In genomic region chr3:69451594-69451993, GRCh38 we compare ENCODE assay signal across 16 cellular contexts.
DNase-seq lines count a peak whose midpoint lies in the region; ATAC-seq and TF ChIP-seq lines count a peak whose summit lies in the region.
"Had no signal": no experiment of that assay in that cellular context is flagged by ENCODE, and none has a peak within 500 bp of the region (broad histone marks: within the 10 kb centered on the region; RNA-seq: fewer than 3 reads in every experiment).

No MANE protein-coding gene starts in this region.

- H3F3A ChIP-seq in smooth muscle cell (ENCODE audit: low read depth) = no peaks in the 10 kb centered on the region

- H3K4me3 ChIP-seq in right cardiac atrium (ENCODE audit: low read length) = no peak overlapping the region
- H3K4me3 ChIP-seq in fibroblast of pulmonary artery (replicated peaks; ENCODE audit: low read depth, low read length) = no peak overlapping the region
- no peak overlapping the region for H3K4me3 ChIP-seq in smooth muscle cell
- H3K4me3 ChIP-seq: vagina had no signal

- no peak overlapping the region for H3K27ac ChIP-seq in right cardiac atrium (ENCODE audit: low read length)
- peak overlapping the region; percentile 55 for H3K27ac ChIP-seq in smooth muscle cell (ENCODE audit: low read depth)
- H3K27ac ChIP-seq: KMS-11, vagina had no signal

- TF ChIP-seq CTCF in fibroblast of pulmonary artery (IDR thresholded peaks at IDR 0.05; ENCODE audit: low read length, missing control alignments) (peak; percentile 27), smooth muscle cell (IDR thresholded peaks at IDR 0.05; ENCODE audit: borderline replicate concordance, insufficient read depth, poor library complexity, severe bottlenecking) (peak; percentile 27)

- no peaks in the 10 kb centered on the region for H3K79me2 ChIP-seq in smooth muscle cell (ENCODE audit: low read depth)

- DNase-seq in Right ventricle myocardium superior (no peak), right cardiac atrium (no peak), SK-N-DZ (ENCODE audit: low spot score) (peak; percentile 91), fibroblast of pulmonary artery (ENCODE audit: low read depth) (no peak), smooth muscle cell (lab: John Stamatoyannopoulos, UW; ENCODE audit: unreplicated experiment) (no peak), HUDEP-2 (lab: John Stamatoyannopoulos, UW; ENCODE audit: unreplicated experiment in 76 of 76) (no peak), inferior parietal cortex (ENCODE audit: extremely low spot score) (no peak)
- DNase-seq: activated CD4-positive, alpha-beta T cell treated with anti-CD3 and anti-CD28 coated beads, Interleukin-2, amount 50 U/mL, for 4 hours; activated effector memory CD4-positive, alpha-beta T cell treated with anti-CD3 and anti-CD28 coated beads, Interleukin-2, amount 50 U/mL, for 16 hours; midbrain; NCI-H2029; stimulated activated CD4-positive, alpha-beta T cell treated with anti-CD3 and anti-CD28 coated beads, Interleukin-2, amount 100 ng/mL, for 48 hours had no signal

- no peaks in the 10 kb centered on the region for H3K36me3 ChIP-seq in smooth muscle cell (ENCODE audit: low read depth)
- H3K36me3 ChIP-seq: vagina had no signal

- intact Hi-C loops in Right ventricle myocardium superior (cut with DNase I) = no loop called here
- intact Hi-C loops in right cardiac atrium (cut with DNase I) = loop anchor here in 1 of 4 donors (10.0 kb wide), 1 partner anchor 83 kb away; no protein-coding TSS in a partner anchor

- H2AFZ ChIP-seq in smooth muscle cell (ENCODE audit: low read depth) = no peak overlapping the region

- H3K27me3 ChIP-seq in right cardiac atrium (ENCODE audit: control insufficient read depth, insufficient read depth) (no peaks in the 10 kb centered on the region), smooth muscle cell (ENCODE audit: low read depth) (no peaks in the 10 kb centered on the region)
- H3K27me3 ChIP-seq: vagina had no signal

- H3K9ac ChIP-seq in smooth muscle cell (ENCODE audit: low read depth) = no peak overlapping the region
- H3K9ac ChIP-seq: KMS-11 had no signal

- peak; percentile 55 for ATAC-seq in Right ventricle myocardium superior (ENCODE audit: poor library complexity)
- no peak for ATAC-seq in right cardiac atrium
- no peak for ATAC-seq in GM18502 (IDR thresholded peaks at IDR 0.05; ENCODE audit: poor library complexity, unreplicated experiment)
- ATAC-seq: stimulated activated memory B cell treated with anti-CD40 and anti-IgM and Interleukin-4, amounts not matched to agents 10 μg/mL and 1 μg/mL and 100 μg/mL, for 72 hours had no signal

- peak overlapping the region; percentile 19 for H3K4me2 ChIP-seq in smooth muscle cell
- H3K4me2 ChIP-seq: KMS-11 had no signal

- peaks cover 3% of the 10 kb centered on the region for H3K4me1 ChIP-seq in right cardiac atrium (ENCODE audit: control insufficient read depth, insufficient read depth, low read length)
- no peaks in the 10 kb centered on the region for H3K4me1 ChIP-seq in smooth muscle cell (ENCODE audit: low read depth)
- H3K4me1 ChIP-seq: vagina had no signal

- H4K20me1 ChIP-seq in smooth muscle cell (ENCODE audit: low read depth) = no peaks in the 10 kb centered on the region

- H3K9me3 ChIP-seq in right cardiac atrium (ENCODE audit: control insufficient read depth, low read length) (no peaks in the 10 kb centered on the region), smooth muscle cell (replicated peaks; ENCODE audit: low read depth) (no peaks in the 10 kb centered on the region)
- H3K9me3 ChIP-seq: vagina had no signal
